Comparison of ENCODE assay signal across 8 cellular contexts in the genomic region with DNA sequence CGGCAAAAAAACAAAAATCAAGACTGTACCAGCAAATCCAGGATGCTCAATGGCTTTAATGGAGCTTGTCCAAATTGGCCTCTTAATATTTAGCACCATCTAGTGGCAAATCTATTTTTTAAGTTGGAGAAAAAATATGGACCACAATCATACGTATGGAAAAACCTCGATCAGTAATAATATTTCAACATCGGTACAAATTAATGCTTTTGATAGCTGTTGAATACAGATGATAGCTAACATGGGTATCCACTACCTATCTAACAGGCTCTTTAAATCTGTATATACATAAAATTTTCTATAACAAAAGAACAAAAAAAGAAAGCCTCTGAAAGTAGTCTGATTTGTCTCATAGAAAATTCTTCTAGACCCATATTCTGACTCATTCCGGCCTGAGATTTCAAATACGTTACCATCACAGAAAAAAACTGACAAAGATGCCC. TPM values are rescaled to one million over a fixed set of nuclear protein-coding genes. Genes with fewer than 3 reads are reported as not detected.
A peak's percentile ranks its signal among the peaks of the same experiment; 100 is the strongest.
DNase-seq lines count a peak whose midpoint lies in the region; ATAC-seq and TF ChIP-seq lines count a peak whose summit lies in the region.

No MANE protein-coding gene starts in this region.

- peak; percentile 80 for DNase-seq in DMS153 treated with DMSO at 0.1 percent for 48 hours (lab: John Stamatoyannopoulos, UW; ENCODE audit: unreplicated experiment)
- peak; percentile 24 for DNase-seq in NCI-H774 (lab: John Stamatoyannopoulos, UW)
- DNase-seq in cerebellar cortex (ENCODE audit: low spot score), result peak; percentile 81
- no peak for DNase-seq in lower lobe of right lung
- DNase-seq in vagina (ENCODE audit: extremely low spot score in 2 of 2), result no peak
- no peak for DNase-seq in activated T-helper 1 cell treated with anti-CD3 and anti-CD28 coated beads, Interleukin-12 subunit alpha, Interleukin-12 subunit beta, Interleukin-2, Interleukin-4 antibody, amounts not matched to agents 30 ng/mL and 10 ng/mL and 1 ng/mL, durations not matched to agents 14 hours and 24 hours and 36 hours (ENCODE audit: low spot score)
- DNase-seq in stimulated activated CD4-positive, alpha-beta T cell treated with anti-CD3 and anti-CD28 coated beads, Interleukin-4, amount 100 ng/mL, for 1 hour, result no peak

- TF ChIP-seq CTCF in lower lobe of right lung (IDR thresholded peaks at IDR 0.05), result peak; percentile 68
- peak; percentile 56 to 75 (median 71) for TF ChIP-seq CTCF in vagina (IDR thresholded peaks at IDR 0.05)

- TF ChIP-seq POLR2A in vagina (IDR thresholded peaks at IDR 0.05), result no peak

- H3K27me3 ChIP-seq in lower lobe of right lung (ENCODE audit: low read depth) (no peaks in the 10 kb centered on the region), vagina (no peaks in the 10 kb centered on the region)

- peaks cover 13% of the 10 kb centered on the region for H3K9me3 Mint-ChIP-seq in activated T-helper 1 cell treated with anti-CD3 and anti-CD28 coated beads, Interleukin-12 subunit alpha, Interleukin-12 subunit beta, Interleukin-2, Interleukin-4 antibody, amounts not matched to agents 30 ng/mL and 10 ng/mL and 1 ng/mL, durations not matched to agents 14 hours and 24 hours and 36 hours

- no peaks in the 10 kb centered on the region for H3K9me3 ChIP-seq in lower lobe of right lung
- H3K9me3 ChIP-seq in vagina, result no peaks in the 10 kb centered on the region

- H3K4me3 ChIP-seq in lower lobe of right lung (no peak overlapping the region), vagina (no peak overlapping the region)

- H3K4me1 ChIP-seq in lower lobe of right lung (peaks cover 8% of the 10 kb centered on the region), vagina (peaks cover 7% of the 10 kb centered on the region)

- intact Hi-C loops in lower lobe of right lung (cut with DNase I), result loop anchor here (5.0 kb wide), 1 partner anchor 118 kb away; a partner anchor contains a TSS
- intact Hi-C loops in vagina (cut with DNase I), result loop anchor here (5.0 kb wide), 1 partner anchor 118 kb away; a partner anchor contains a TSS
- intact Hi-C loops in activated T-helper 1 cell treated with anti-CD3 and anti-CD28 coated beads, Interleukin-12 subunit alpha, Interleukin-12 subunit beta, Interleukin-2, Interleukin-4 antibody, amounts not matched to agents 30 ng/mL and 10 ng/mL and 1 ng/mL, durations not matched to agents 14 hours and 24 hours and 36 hours (cut with micrococcal nuclease), result loop anchor here (1.0 to 2.0 kb wide), 6 partner anchors 21 to 139 kb away; no protein-coding TSS in a partner anchor

- H3K4me1 Mint-ChIP-seq in activated T-helper 1 cell treated with anti-CD3 and anti-CD28 coated beads, Interleukin-12 subunit alpha, Interleukin-12 subunit beta, Interleukin-2, Interleukin-4 antibody, amounts not matched to agents 30 ng/mL and 10 ng/mL and 1 ng/mL, durations not matched to agents 14 hours and 24 hours and 36 hours (ENCODE audit: low read depth), result peaks cover 65% of the 10 kb centered on the region

- no peak overlapping the region for H3K4me3 Mint-ChIP-seq in activated T-helper 1 cell treated with anti-CD3 and anti-CD28 coated beads, Interleukin-12 subunit alpha, Interleukin-12 subunit beta, Interleukin-2, Interleukin-4 antibody, amounts not matched to agents 30 ng/mL and 10 ng/mL and 1 ng/mL, durations not matched to agents 14 hours and 24 hours and 36 hours

- ATAC-seq in HG03175 (IDR thresholded peaks at IDR 0.05; ENCODE audit: unreplicated experiment) (peak; percentile 44), lower lobe of right lung (peak; percentile 68 to 87)

- H3K27me3 Mint-ChIP-seq in activated T-helper 1 cell treated with anti-CD3 and anti-CD28 coated beads, Interleukin-12 subunit alpha, Interleukin-12 subunit beta, Interleukin-2, Interleukin-4 antibody, amounts not matched to agents 30 ng/mL and 10 ng/mL and 1 ng/mL, durations not matched to agents 14 hours and 24 hours and 36 hours (ENCODE audit: insufficient read depth), result no peaks in the 10 kb centered on the region

- H3K27ac ChIP-seq in lower lobe of right lung (no peak overlapping the region), vagina (no peak overlapping the region)

- no peak overlapping the region for H3K27ac Mint-ChIP-seq in activated T-helper 1 cell treated with anti-CD3 and anti-CD28 coated beads, Interleukin-12 subunit alpha, Interleukin-12 subunit beta, Interleukin-2, Interleukin-4 antibody, amounts not matched to agents 30 ng/mL and 10 ng/mL and 1 ng/mL, durations not matched to agents 14 hours and 24 hours and 36 hours

- peaks cover 20% of the 10 kb centered on the region for H3K36me3 Mint-ChIP-seq in activated T-helper 1 cell treated with anti-CD3 and anti-CD28 coated beads, Interleukin-12 subunit alpha, Interleukin-12 subunit beta, Interleukin-2, Interleukin-4 antibody, amounts not matched to agents 30 ng/mL and 10 ng/mL and 1 ng/mL, durations not matched to agents 14 hours and 24 hours and 36 hours (ENCODE audit: low read depth)

- H3K36me3 ChIP-seq in lower lobe of right lung, result no peaks in the 10 kb centered on the region
- H3K36me3 ChIP-seq in vagina, result no peaks in the 10 kb centered on the region

RNA-seq across cellular contexts. Expression of a gene that starts 29.2 kb away (rescaled TPM):
- total RNA-seq in lower lobe of right lung, result 43.3 TPM
- total RNA-seq in vagina, result 47.6 TPM
- total RNA-seq in activated T-helper 1 cell treated with anti-CD3 and anti-CD28 coated beads, Interleukin-12 subunit alpha, Interleukin-12 subunit beta, Interleukin-2, Interleukin-4 antibody, amounts not matched to agents 30 ng/mL and 10 ng/mL and 1 ng/mL, durations not matched to agents 14 hours and 24 hours and 36 hours, result 81.7 and 88.6 TPM in 2 replicates

RNA-seq across cellular contexts. Expression of a gene that starts 58.4 kb away (rescaled TPM):
- total RNA-seq in lower lobe of right lung, result 106 TPM
- total RNA-seq in vagina, result 65.6 TPM
- total RNA-seq in activated T-helper 1 cell treated with anti-CD3 and anti-CD28 coated beads, Interleukin-12 subunit alpha, Interleukin-12 subunit beta, Interleukin-2, Interleukin-4 antibody, amounts not matched to agents 30 ng/mL and 10 ng/mL and 1 ng/mL, durations not matched to agents 14 hours and 24 hours and 36 hours, result 48.1 and 52.9 TPM in 2 replicates

Comparison
In these comparisons a context has a peak if more than half of its experiments do, and no peak if none do; other contexts are left out.
1. DNase-seq: peak in DMS153 treated with DMSO at 0.1 percent for 48 hours (single experiment), NCI-H774 (single experiment) and cerebellar cortex (single experiment); none in lower lobe of right lung (single experiment), vagina (0 of 2), activated T-helper 1 cell treated with anti-CD3 and anti-CD28 coated beads, Interleukin-12 subunit alpha, Interleukin-12 subunit beta, Interleukin-2, Interleukin-4 antibody, amounts not matched to agents 30 ng/mL and 10 ng/mL and 1 ng/mL, durations not matched to agents 14 hours and 24 hours and 36 hours (single experiment) and stimulated activated CD4-positive, alpha-beta T cell treated with anti-CD3 and anti-CD28 coated beads, Interleukin-4, amount 100 ng/mL, for 1 hour (single experiment).